16 cellular contexts compared by ENCODE assay signal in the genomic region with DNA sequence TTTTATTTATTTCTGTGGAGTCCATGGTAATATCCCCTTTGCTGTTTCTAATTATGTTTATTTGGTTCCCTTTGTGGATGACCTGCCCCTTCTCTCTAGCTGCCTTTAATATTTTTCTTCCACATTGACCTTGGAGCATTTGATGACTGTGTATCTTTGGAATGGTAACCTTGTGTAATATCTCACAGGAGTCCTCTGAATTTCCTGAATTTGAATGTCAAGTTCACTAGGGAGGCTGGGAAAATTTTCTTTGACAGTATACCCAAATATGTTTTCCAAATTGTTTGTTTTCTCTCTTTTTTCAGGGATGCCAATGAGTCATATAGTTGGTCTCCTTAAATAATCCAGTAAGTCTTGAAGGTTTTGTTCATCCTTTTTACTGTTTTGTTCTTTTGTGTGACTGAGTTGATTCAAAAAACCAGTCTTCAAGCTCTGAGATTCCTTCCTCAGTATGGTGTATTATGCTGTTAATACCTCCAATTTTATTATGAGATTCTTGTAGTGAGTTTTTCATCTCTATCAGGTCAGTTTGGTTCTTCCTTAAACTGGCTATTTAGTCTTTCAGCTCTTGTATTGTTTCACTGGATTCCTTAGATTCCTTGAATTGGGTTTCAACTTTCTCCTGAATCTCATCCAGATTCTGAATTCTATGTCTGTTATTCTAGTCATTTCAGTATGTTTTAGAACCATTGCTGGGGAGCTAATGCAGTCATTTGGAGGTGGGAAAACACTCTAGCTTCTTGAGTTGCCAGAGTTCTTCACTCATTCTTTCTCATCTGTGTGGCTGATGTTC.
DNase-seq lines count a peak whose midpoint lies in the region; ATAC-seq and TF ChIP-seq lines count a peak whose summit lies in the region.
"Had no signal": no experiment of that assay in that cellular context is flagged by ENCODE, and none has a peak within 500 bp of the region (broad histone marks: within the 10 kb centered on the region; RNA-seq: fewer than 3 reads in every experiment).

No MANE protein-coding gene starts in this region.

- no peak for ATAC-seq in GM21528 (IDR thresholded peaks at IDR 0.05; ENCODE audit: low FRiP score, unreplicated experiment)

- no peak for TF ChIP-seq CTCF in fibroblast of the aortic adventitia (IDR thresholded peaks at IDR 0.05; ENCODE audit: insufficient read depth, low read length)
- no peak for TF ChIP-seq CTCF in esophagus squamous epithelium (IDR thresholded peaks at IDR 0.05)

- H3K9me3 ChIP-seq in GM23248 (ENCODE audit: low read depth): no peaks in the 10 kb centered on the region
- no peaks in the 10 kb centered on the region for H3K9me3 ChIP-seq in adipocyte (ENCODE audit: control insufficient read depth, low read length)
- H3K9me3 ChIP-seq in esophagus squamous epithelium: no peaks in the 10 kb centered on the region

- H3F3A ChIP-seq in GM23248 (ENCODE audit: insufficient read depth): peaks cover 53% of the 10 kb centered on the region

- H3K9me2 ChIP-seq in GM23248 (ENCODE audit: insufficient read depth): no peaks in the 10 kb centered on the region

- peaks cover 45% of the 10 kb centered on the region for H3K4me1 ChIP-seq in GM23248 (ENCODE audit: insufficient read depth)
- peaks cover 43% of the 10 kb centered on the region for H3K4me1 ChIP-seq in adipocyte (ENCODE audit: control insufficient read depth, insufficient read depth, low read length)
- no peaks in the 10 kb centered on the region for H3K4me1 ChIP-seq in esophagus squamous epithelium
- H3K4me1 ChIP-seq: spleen had no signal

- no peaks in the 10 kb centered on the region for H4K20me1 ChIP-seq in GM23248 (ENCODE audit: insufficient read depth)

- in situ Hi-C loops in GM23248 (cut with MboI): no loop called here

- no peak for TF ChIP-seq POLR2A in esophagus squamous epithelium (IDR thresholded peaks at IDR 0.05)

- no peaks in the 10 kb centered on the region for H3K36me3 ChIP-seq in GM23248 (ENCODE audit: low read depth)
- H3K36me3 ChIP-seq in adipocyte (ENCODE audit: control insufficient read depth, insufficient read depth, low read length, severe bottlenecking): no peaks in the 10 kb centered on the region
- H3K36me3 ChIP-seq in esophagus squamous epithelium: no peaks in the 10 kb centered on the region
- H3K36me3 ChIP-seq: spleen had no signal

- peak overlapping the region; percentile 30 for H3K4me3 ChIP-seq in GM23248
- H3K4me3 ChIP-seq in adipocyte (ENCODE audit: low read length): peak overlapping the region; percentile 34
- no peak overlapping the region for H3K4me3 ChIP-seq in fibroblast of the aortic adventitia (ENCODE audit: low read depth, low read length)
- H3K4me3 ChIP-seq in esophagus squamous epithelium: no peak overlapping the region
- H3K4me3 ChIP-seq: SK-N-MC, spleen had no signal

- H3K27ac ChIP-seq in GM23248 (peak overlapping the region; percentile 80), esophagus squamous epithelium (no peak overlapping the region)
- H3K27ac ChIP-seq: SK-N-MC, spleen had no signal

- H3K27me3 ChIP-seq in GM23248 (replicated peaks; ENCODE audit: insufficient read depth) (no peaks in the 10 kb centered on the region), adipocyte (replicated peaks; ENCODE audit: control insufficient read depth, insufficient read depth, low read length) (no peaks in the 10 kb centered on the region), esophagus squamous epithelium (no peaks in the 10 kb centered on the region)
- H3K27me3 ChIP-seq: spleen had no signal

- intact Hi-C loops in esophagus squamous epithelium (cut with DNase I): no loop called here

- H3K9ac ChIP-seq in GM23248: peak overlapping the region; percentile 10
- H3K9ac ChIP-seq in adipocyte (ENCODE audit: low read length): peak overlapping the region; percentile 55

- peak; percentile 81 for DNase-seq in GM23248
- peak; percentile 86 for DNase-seq in adipocyte (ENCODE audit: low read depth)
- peak; percentile 75 for DNase-seq in fibroblast of the aortic adventitia (ENCODE audit: low read depth)
- DNase-seq in smooth muscle cell of the brain vasculature (ENCODE audit: low read depth, low spot score): peak; percentile 50
- DNase-seq in DMS53 treated with DMSO at 0.1 percent for 48 hours (lab: John Stamatoyannopoulos, UW; ENCODE audit: unreplicated experiment): no peak
- DNase-seq in esophagus squamous epithelium (lab: John Stamatoyannopoulos, UW): no peak
- DNase-seq: activated CD4-positive, alpha-beta memory T cell treated with anti-CD3 and anti-CD28 coated beads for 36 hours; anterior cingulate cortex; CD4-positive, alpha-beta T cell; NCI-H187 treated with DMSO at 0.1 percent for 48 hours; NCI-H524; occipital lobe; spleen; stimulated activated naive CD4-positive, alpha-beta T cell treated with Interleukin-2 at 50 U/mL for 16 hours had no signal

- no peaks in the 10 kb centered on the region for H3K79me2 ChIP-seq in GM23248 (ENCODE audit: insufficient read depth)

- peak overlapping the region; percentile 56 for H2AFZ ChIP-seq in GM23248

- H3K4me2 ChIP-seq in GM23248 (ENCODE audit: unreplicated experiment): peak overlapping the region; percentile 87

Comparison
In these comparisons a context has a peak if more than half of its experiments do, and no peak if none do; other contexts are left out.
1. DNase-seq: peak in GM23248 (single experiment), adipocyte (single experiment), fibroblast of the aortic adventitia (single experiment) and smooth muscle cell of the brain vasculature (single experiment); none in DMS53 treated with DMSO at 0.1 percent for 48 hours (single experiment) and esophagus squamous epithelium (single experiment).
2. H3K4me3 ChIP-seq: peak in GM23248 (single experiment) and adipocyte (single experiment); none in fibroblast of the aortic adventitia (single experiment) and esophagus squamous epithelium (0 of 4).